ENCODE assay signal across 33 cellular contexts in genomic region chr10:7566891-7567290, GRCh38.
"Had no signal": no experiment of that assay in that cellular context is flagged by ENCODE, and none has a peak within 500 bp of the region (broad histone marks: within the 10 kb centered on the region; RNA-seq: fewer than 3 reads in every experiment).

No MANE protein-coding gene starts in this region.

- H3K27ac ChIP-seq: adrenal gland, ascending aorta, body of pancreas, brain microvascular endothelial cell, breast epithelium, cardiac muscle cell had no signal

- H3K9me3 ChIP-seq: adrenal gland, ascending aorta, body of pancreas, breast epithelium had no signal

- H3K4me3 ChIP-seq: adrenal gland, ascending aorta, body of pancreas, breast epithelium, cardiac muscle cell had no signal

- DNase-seq: activated effector memory CD4-positive, alpha-beta T cell treated with anti-CD3 and anti-CD28 coated beads, Interleukin-2, amount 50 U/mL, for 16 hours; activated effector memory CD4-positive, alpha-beta T cell treated with Interleukin-2 at 50 U/mL for 16 hours; activated gamma-delta T cell; activated gamma-delta T cell treated with Interleukin-2 at 50 U/mL for 16 hours; activated naive CD4-positive, alpha-beta T cell; activated naive CD4-positive, alpha-beta T cell treated with anti-CD3 and anti-CD28 coated beads for 36 hours; activated naive CD4-positive, alpha-beta T cell treated with anti-CD3 and anti-CD28 coated beads, Interleukin-2, amount 10 ng/mL, durations not matched to agents 7 days and 5 days; activated naive CD4-positive, alpha-beta T cell treated with anti-CD3 and anti-CD28 coated beads, Interleukin-2, amount 50 U/mL, for 16 hours; activated naive CD4-positive, alpha-beta T cell treated with Interleukin-2 at 50 U/mL for 16 hours; activated naive CD8-positive, alpha-beta T cell treated with anti-CD3 and anti-CD28 coated beads for 36 hours; activated naive CD8-positive, alpha-beta T cell treated with anti-CD3 and anti-CD28 coated beads, Interleukin-2, amount 10 ng/mL, durations not matched to agents 7 days and 5 days; activated naive CD8-positive, alpha-beta T cell treated with anti-CD3 and anti-CD28 coated beads, Interleukin-2, amount 50 U/mL, for 24 hours; activated T-cell treated with anti-CD3 and anti-CD28 coated beads, Interleukin-2, amount 50 U/mL, for 1 hour; activated T-cell treated with anti-CD3 and anti-CD28 coated beads, Interleukin-2, amount 50 U/mL, for 24 hours; activated T-cell treated with anti-CD3 and anti-CD28 coated beads, Interleukin-2, amount 50 U/mL, for 4 hours; activated T-cell treated with anti-CD3 and anti-CD28 coated beads, Interleukin-2, amount 50 U/mL, for 72 hours; adrenal gland; amniotic stem cell; amygdala; anterior cingulate cortex; aorta; body of pancreas; brain microvascular endothelial cell; caudate nucleus; central memory CD4-positive, alpha-beta T cell; cerebellar nuclear complex had no signal

- FAIRE-seq: astrocyte, bronchial epithelial cell had no signal

- H3K27me3 ChIP-seq: adrenal gland, ascending aorta, body of pancreas, breast epithelium, cardiac muscle cell had no signal

- ATAC-seq: activated naive CD4-positive, alpha-beta T cell treated with anti-CD3 and anti-CD28 coated beads, Interleukin-2, amount 50 U/mL, for 72 hours; activated naive CD8-positive, alpha-beta T cell treated with anti-CD3 and anti-CD28 coated beads, Interleukin-2, amount 50 U/mL, for 24 hours; activated T-cell treated with anti-CD3 and anti-CD28 coated beads, Interleukin-2, amount 50 U/mL, for 4 hours; activated T-cell treated with anti-CD3 and anti-CD28 coated beads, Interleukin-2, amount 50 U/mL, for 72 hours; activated T-helper 17 cell treated with anti-CD3 and anti-CD28 coated beads, Interleukin-2, amount 50 U/mL, for 72 hours; body of pancreas had no signal

- H3K4me1 ChIP-seq: breast epithelium had no signal

- H3K36me3 ChIP-seq: adrenal gland, ascending aorta, brain microvascular endothelial cell, breast epithelium, cardiac muscle cell had no signal
